In genomic region chr2:219173176-219173575, GRCh38 we compare ENCODE assay signal across 22 cellular contexts. TPM values are rescaled to one million over a fixed set of nuclear protein-coding genes. Genes with fewer than 3 reads are reported as not detected.
"Had no signal": no experiment of that assay in that cellular context is flagged by ENCODE, and none has a peak within 500 bp of the region (broad histone marks: within the 10 kb centered on the region; RNA-seq: fewer than 3 reads in every experiment).

No MANE protein-coding gene starts in this region.

- DNase-seq: activated effector memory CD4-positive, alpha-beta T cell treated with anti-CD3 and anti-CD28 coated beads, Interleukin-2, amount 50 U/mL, for 16 hours; activated T-cell treated with anti-CD3 and anti-CD28 coated beads, Interleukin-2, amount 50 U/mL, for 48 hours; amygdala; dermis blood vessel endothelial cell; effector memory CD8-positive, alpha-beta T cell; immature natural killer cell; kidney glomerular epithelial cell; left ventricle myocardium inferior; mammary epithelial cell; midbrain; stimulated activated CD4-positive, alpha-beta T cell treated with anti-CD3 and anti-CD28 coated beads, Interleukin-12 subunit alpha, Interleukin-12 subunit beta, amount 100 ng/mL, for 4 hours; stimulated activated CD4-positive, alpha-beta T cell treated with anti-CD3 and anti-CD28 coated beads, Interleukin-1b, Interleukin-23, amount 100 ng/mL, for 48 hours; stimulated activated CD8-positive, alpha-beta memory T cell treated with anti-CD3 and anti-CD28 coated beads, Interleukin-4, amount 100 ng/mL, for 48 hours; stomach; trophoblast cell had no signal

- H3K4me3 Mint-ChIP-seq: activated naive CD4-positive, alpha-beta T cell treated with anti-CD3 and anti-CD28 coated beads, Interleukin-2, amount 50 U/mL, for 24 hours; effector memory CD8-positive, alpha-beta T cell; WTC11 had no signal

- H3K27ac ChIP-seq: cardiac muscle cell, left ventricle myocardium inferior, SK-N-MC had no signal

- H3K4me3 ChIP-seq: cardiac muscle cell, left ventricle myocardium inferior, SK-N-MC, stomach, vagina had no signal

- H3K27me3 Mint-ChIP-seq: activated naive CD4-positive, alpha-beta T cell treated with anti-CD3 and anti-CD28 coated beads, Interleukin-2, amount 50 U/mL, for 24 hours; effector memory CD8-positive, alpha-beta T cell had no signal

- H3K9me3 Mint-ChIP-seq: activated naive CD4-positive, alpha-beta T cell treated with anti-CD3 and anti-CD28 coated beads, Interleukin-2, amount 50 U/mL, for 24 hours; effector memory CD8-positive, alpha-beta T cell; immature natural killer cell; WTC11 had no signal

- H3K27ac Mint-ChIP-seq: effector memory CD8-positive, alpha-beta T cell; WTC11 had no signal

- H3K27me3 ChIP-seq: cardiac muscle cell, stomach, vagina had no signal

- ATAC-seq: effector memory CD8-positive, alpha-beta T cell; WTC11 had no signal

- H3K9me3 ChIP-seq: left ventricle myocardium inferior, stomach, vagina had no signal

RNA-seq across cellular contexts. Expression of gene SLC23A3, which starts 3.3 kb away (rescaled TPM):
- total RNA-seq: myocyte, temporal lobe had no signal
- polyA plus RNA-seq: cardiac muscle cell had no signal
